Comparison of ENCODE assay signal across 1 cellular context in genomic region chr14:76784881-76785280, GRCh38.
A peak's percentile ranks its signal among the peaks of the same experiment; 100 is the strongest.
TF ChIP-seq lines count a peak whose summit lies in the region.

No MANE protein-coding gene starts in this region.

TF ChIP-seq in K562, 482 proteins besides CTCF, POLR2A, EP300 and RAD21 (continued from another document):
- TF ChIP-seq ZNF175 (CRISPR knock-in tag; IDR thresholded peaks at IDR 0.05; ENCODE audit: low read depth): no peak
- TF ChIP-seq, protein P1, sequence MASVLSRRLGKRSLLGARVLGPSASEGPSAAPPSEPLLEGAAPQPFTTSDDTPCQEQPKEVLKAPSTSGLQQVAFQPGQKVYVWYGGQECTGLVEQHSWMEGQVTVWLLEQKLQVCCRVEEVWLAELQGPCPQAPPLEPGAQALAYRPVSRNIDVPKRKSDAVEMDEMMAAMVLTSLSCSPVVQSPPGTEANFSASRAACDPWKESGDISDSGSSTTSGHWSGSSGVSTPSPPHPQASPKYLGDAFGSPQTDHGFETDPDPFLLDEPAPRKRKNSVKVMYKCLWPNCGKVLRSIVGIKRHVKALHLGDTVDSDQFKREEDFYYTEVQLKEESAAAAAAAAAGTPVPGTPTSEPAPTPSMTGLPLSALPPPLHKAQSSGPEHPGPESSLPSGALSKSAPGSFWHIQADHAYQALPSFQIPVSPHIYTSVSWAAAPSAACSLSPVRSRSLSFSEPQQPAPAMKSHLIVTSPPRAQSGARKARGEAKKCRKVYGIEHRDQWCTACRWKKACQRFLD (CRISPR knock-in tag; IDR thresholded peaks at IDR 0.05): no peak
- TF ChIP-seq CHAMP1 (IDR thresholded peaks at IDR 0.05): no peak
- TF ChIP-seq PHF8 (IDR thresholded peaks at IDR 0.05; ENCODE audit: borderline replicate concordance, low read length): no peak
- TF ChIP-seq RFX7 (CRISPR knock-in tag; IDR thresholded peaks at IDR 0.05): no peak
- no peak for TF ChIP-seq BCOR (IDR thresholded peaks at IDR 0.05)
- TF ChIP-seq RAD51 (IDR thresholded peaks at IDR 0.05; ENCODE audit: borderline replicate concordance, low read depth): no peak
- TF ChIP-seq POLR2H (tag; IDR thresholded peaks at IDR 0.05; ENCODE audit: low read depth): no peak
- no peak for TF ChIP-seq SRSF7 (optimal IDR thresholded peaks at IDR 0.05; ENCODE audit: low read depth, low read length)
- no peak for TF ChIP-seq FOSL1 (tag; conservative IDR thresholded peaks at IDR 0.05)
- TF ChIP-seq CXXC5 (CRISPR knock-in tag; IDR thresholded peaks at IDR 0.05): no peak
- TF ChIP-seq NFE2L1 (tag; IDR thresholded peaks at IDR 0.05; ENCODE audit: borderline replicate concordance, low read depth): no peak
- no peak for TF ChIP-seq HNRNPH1 (optimal IDR thresholded peaks at IDR 0.05; ENCODE audit: low read depth, low read length)
- TF ChIP-seq, protein P2, sequence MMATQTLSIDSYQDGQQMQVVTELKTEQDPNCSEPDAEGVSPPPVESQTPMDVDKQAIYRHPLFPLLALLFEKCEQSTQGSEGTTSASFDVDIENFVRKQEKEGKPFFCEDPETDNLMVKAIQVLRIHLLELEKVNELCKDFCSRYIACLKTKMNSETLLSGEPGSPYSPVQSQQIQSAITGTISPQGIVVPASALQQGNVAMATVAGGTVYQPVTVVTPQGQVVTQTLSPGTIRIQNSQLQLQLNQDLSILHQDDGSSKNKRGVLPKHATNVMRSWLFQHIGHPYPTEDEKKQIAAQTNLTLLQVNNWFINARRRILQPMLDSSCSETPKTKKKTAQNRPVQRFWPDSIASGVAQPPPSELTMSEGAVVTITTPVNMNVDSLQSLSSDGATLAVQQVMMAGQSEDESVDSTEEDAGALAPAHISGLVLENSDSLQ (IDR thresholded peaks at IDR 0.05): peak; percentile 68; the same call in 1 of the 2 replicates
- no peak for TF ChIP-seq ZBTB34 (CRISPR knock-in tag; IDR thresholded peaks at IDR 0.05)
- no peak for TF ChIP-seq NR2F6 (CRISPR knock-in tag; IDR thresholded peaks at IDR 0.05)
- TF ChIP-seq DPF2 (IDR thresholded peaks at IDR 0.05): no peak
- TF ChIP-seq ESRRA (IDR thresholded peaks at IDR 0.05; ENCODE audit: borderline replicate concordance, low read depth): no peak
- no peak for TF ChIP-seq CREB3L1 (IDR thresholded peaks at IDR 0.05; ENCODE audit: borderline replicate concordance, low read depth)
- TF ChIP-seq ELF1 (tag; IDR thresholded peaks at IDR 0.05): no peak
- TF ChIP-seq, protein P3, sequence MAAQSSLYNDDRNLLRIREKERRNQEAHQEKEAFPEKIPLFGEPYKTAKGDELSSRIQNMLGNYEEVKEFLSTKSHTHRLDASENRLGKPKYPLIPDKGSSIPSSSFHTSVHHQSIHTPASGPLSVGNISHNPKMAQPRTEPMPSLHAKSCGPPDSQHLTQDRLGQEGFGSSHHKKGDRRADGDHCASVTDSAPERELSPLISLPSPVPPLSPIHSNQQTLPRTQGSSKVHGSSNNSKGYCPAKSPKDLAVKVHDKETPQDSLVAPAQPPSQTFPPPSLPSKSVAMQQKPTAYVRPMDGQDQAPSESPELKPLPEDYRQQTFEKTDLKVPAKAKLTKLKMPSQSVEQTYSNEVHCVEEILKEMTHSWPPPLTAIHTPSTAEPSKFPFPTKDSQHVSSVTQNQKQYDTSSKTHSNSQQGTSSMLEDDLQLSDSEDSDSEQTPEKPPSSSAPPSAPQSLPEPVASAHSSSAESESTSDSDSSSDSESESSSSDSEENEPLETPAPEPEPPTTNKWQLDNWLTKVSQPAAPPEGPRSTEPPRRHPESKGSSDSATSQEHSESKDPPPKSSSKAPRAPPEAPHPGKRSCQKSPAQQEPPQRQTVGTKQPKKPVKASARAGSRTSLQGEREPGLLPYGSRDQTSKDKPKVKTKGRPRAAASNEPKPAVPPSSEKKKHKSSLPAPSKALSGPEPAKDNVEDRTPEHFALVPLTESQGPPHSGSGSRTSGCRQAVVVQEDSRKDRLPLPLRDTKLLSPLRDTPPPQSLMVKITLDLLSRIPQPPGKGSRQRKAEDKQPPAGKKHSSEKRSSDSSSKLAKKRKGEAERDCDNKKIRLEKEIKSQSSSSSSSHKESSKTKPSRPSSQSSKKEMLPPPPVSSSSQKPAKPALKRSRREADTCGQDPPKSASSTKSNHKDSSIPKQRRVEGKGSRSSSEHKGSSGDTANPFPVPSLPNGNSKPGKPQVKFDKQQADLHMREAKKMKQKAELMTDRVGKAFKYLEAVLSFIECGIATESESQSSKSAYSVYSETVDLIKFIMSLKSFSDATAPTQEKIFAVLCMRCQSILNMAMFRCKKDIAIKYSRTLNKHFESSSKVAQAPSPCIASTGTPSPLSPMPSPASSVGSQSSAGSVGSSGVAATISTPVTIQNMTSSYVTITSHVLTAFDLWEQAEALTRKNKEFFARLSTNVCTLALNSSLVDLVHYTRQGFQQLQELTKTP (IDR thresholded peaks at IDR 0.05; ENCODE audit: low read depth in 1 of 2, partially characterized antibody in 2 of 2): no peak
- TF ChIP-seq RB1 (IDR thresholded peaks at IDR 0.05; ENCODE audit: low read depth): peak; percentile 67
- TF ChIP-seq, protein P4, sequence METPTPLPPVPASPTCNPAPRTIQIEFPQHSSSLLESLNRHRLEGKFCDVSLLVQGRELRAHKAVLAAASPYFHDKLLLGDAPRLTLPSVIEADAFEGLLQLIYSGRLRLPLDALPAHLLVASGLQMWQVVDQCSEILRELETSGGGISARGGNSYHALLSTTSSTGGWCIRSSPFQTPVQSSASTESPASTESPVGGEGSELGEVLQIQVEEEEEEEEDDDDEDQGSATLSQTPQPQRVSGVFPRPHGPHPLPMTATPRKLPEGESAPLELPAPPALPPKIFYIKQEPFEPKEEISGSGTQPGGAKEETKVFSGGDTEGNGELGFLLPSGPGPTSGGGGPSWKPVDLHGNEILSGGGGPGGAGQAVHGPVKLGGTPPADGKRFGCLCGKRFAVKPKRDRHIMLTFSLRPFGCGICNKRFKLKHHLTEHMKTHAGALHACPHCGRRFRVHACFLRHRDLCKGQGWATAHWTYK (CRISPR knock-in tag; IDR thresholded peaks at IDR 0.05): no peak
